21 cellular contexts compared by ENCODE assay signal in genomic region chr2:186032337-186032736, GRCh38.
"Had no signal": no experiment of that assay in that cellular context is flagged by ENCODE, and none has a peak within 500 bp of the region (broad histone marks: within the 10 kb centered on the region; RNA-seq: fewer than 3 reads in every experiment).

No MANE protein-coding gene starts in this region.

- ATAC-seq: esophagus mucosa; heart left ventricle; left colon; left ventricle myocardium superior; stimulated activated naive B cell treated with anti-CD40 and anti-IgM and Interleukin-4, amounts not matched to agents 10 μg/mL and 1 μg/mL and 100 μg/mL, for 72 hours; stimulated activated naive CD8-positive, alpha-beta T cell treated with anti-CD3 and anti-CD28 coated beads, Interleukin-15, amount 100 ng/mL, for 72 hours; upper lobe of right lung had no signal

- H3K36me3 ChIP-seq: heart left ventricle, sigmoid colon, tibial nerve, upper lobe of right lung, vagina had no signal

- H3K4me3 ChIP-seq: dorsolateral prefrontal cortex, heart left ventricle, lung, sigmoid colon, skin epidermis, testis, tibial nerve, upper lobe of right lung, vagina had no signal

- H3K9ac ChIP-seq: parathyroid adenoma had no signal

- H3K9me3 ChIP-seq: heart left ventricle, sigmoid colon, testis, tibial nerve, upper lobe of right lung, vagina had no signal

- H3K27ac ChIP-seq: dorsolateral prefrontal cortex, heart left ventricle, parathyroid adenoma, sigmoid colon, skin epidermis, testis, tibial nerve, upper lobe of right lung, vagina had no signal

- H3K4me1 ChIP-seq: heart left ventricle, parathyroid adenoma, sigmoid colon, testis, upper lobe of right lung, vagina had no signal

- H3K79me2 ChIP-seq: parathyroid adenoma had no signal

- DNase-seq: dorsolateral prefrontal cortex; effector CD8-positive, alpha-beta T cell; heart left ventricle; hippocampal formation; left colon; left ventricle myocardium superior; mesenchymal stem cell; midbrain; sigmoid colon; stimulated activated CD4-positive, alpha-beta T cell treated with anti-CD3 and anti-CD28 coated beads, Interleukin-2, amount 100 ng/mL, for 24 hours; stimulated activated CD4-positive, alpha-beta T cell treated with anti-CD3 and anti-CD28 coated beads, Interleukin-4, amount 100 ng/mL, for 4 hours; stimulated activated naive B cell treated with anti-CD40 and anti-IgM and Interleukin-4, amounts not matched to agents 10 μg/mL and 1 μg/mL and 100 μg/mL, for 72 hours; stimulated activated naive CD8-positive, alpha-beta T cell treated with anti-CD3 and anti-CD28 coated beads, Interleukin-15, amount 100 ng/mL, for 72 hours; testis; upper lobe of right lung had no signal

- H3K27me3 ChIP-seq: dorsolateral prefrontal cortex, heart left ventricle, sigmoid colon, testis, tibial nerve, upper lobe of right lung, vagina had no signal

- H2AFZ ChIP-seq: parathyroid adenoma had no signal
